In genomic region chr2:233473386-233473791, GRCh38 we compare ENCODE assay signal across 24 cellular contexts.
A peak's percentile ranks its signal among the peaks of the same experiment; 100 is the strongest.
DNase-seq lines count a peak whose midpoint lies in the region; ATAC-seq and TF ChIP-seq lines count a peak whose summit lies in the region.
"Had no signal": no experiment of that assay in that cellular context is flagged by ENCODE, and none has a peak within 500 bp of the region (broad histone marks: within the 10 kb centered on the region; RNA-seq: fewer than 3 reads in every experiment).

No MANE protein-coding gene starts in this region.

- DNase-seq in cardiac septum (ENCODE audit: low spot score) = peak; percentile 74
- DNase-seq in heart right ventricle = no peak
- no peak for DNase-seq in RWPE1 (ENCODE audit: low spot score)
- DNase-seq in mesenteric fat pad (ENCODE audit: low spot score) = peak; percentile 82
- DNase-seq in tibial artery = peak in 1 of 2 donors; percentile 64
- DNase-seq in DMS153 treated with DMSO at 0.1 percent for 48 hours (lab: John Stamatoyannopoulos, UW; ENCODE audit: unreplicated experiment) = no peak
- no peak for DNase-seq in activated CD4-positive, alpha-beta memory T cell treated with anti-CD3 and anti-CD28 coated beads, Interleukin-2, amount 10 ng/mL, durations not matched to agents 7 days and 5 days
- DNase-seq: activated CD4-positive, alpha-beta T cell treated with anti-CD3 and anti-CD28 coated beads for 36 hours; body of pancreas; foreskin melanocyte; hypothalamus; NCI-H1092 treated with DMSO at 0.1 percent for 48 hours; NCI-H187 treated with DMSO at 0.1 percent for 48 hours; NCI-H524 treated with DMSO at 0.1 percent for 48 hours; stimulated activated CD8-positive, alpha-beta memory T cell treated with anti-CD3 and anti-CD28 coated beads, Interleukin-4, amount 100 ng/mL, for 48 hours; substantia nigra had no signal

- intact Hi-C loops in cardiac septum (cut with DNase I) (no loop called here), heart right ventricle (cut with DNase I) (no loop called here), tibial artery (cut with DNase I; ENCODE audit: low total_unique reads) (no loop called here)

- POLR2A ChIA-PET in RWPE1 (lab: Yijun Ruan, JAX; ENCODE audit: low non-redundant PET) = no interaction called here
- POLR2A ChIA-PET in activated CD4-positive, alpha-beta memory T cell treated with anti-CD3 and anti-CD28 coated beads, Interleukin-2, amount 10 ng/mL, durations not matched to agents 7 days and 5 days (lab: Charles Lee) = no interaction called here

- H3K27me3 Mint-ChIP-seq in activated CD4-positive, alpha-beta memory T cell treated with anti-CD3 and anti-CD28 coated beads, Interleukin-2, amount 10 ng/mL, durations not matched to agents 7 days and 5 days = no peaks in the 10 kb centered on the region
- H3K27me3 Mint-ChIP-seq: activated CD4-positive, alpha-beta T cell treated with anti-CD3 and anti-CD28 coated beads for 36 hours; progenitor cell of endocrine pancreas; T-cell had no signal

- no peak overlapping the region for H3K27ac Mint-ChIP-seq in activated CD4-positive, alpha-beta memory T cell treated with anti-CD3 and anti-CD28 coated beads, Interleukin-2, amount 10 ng/mL, durations not matched to agents 7 days and 5 days
- H3K27ac Mint-ChIP-seq: activated CD4-positive, alpha-beta T cell treated with anti-CD3 and anti-CD28 coated beads for 36 hours; progenitor cell of endocrine pancreas; T-cell had no signal

- CTCF ChIA-PET in RWPE1 (lab: Yijun Ruan, JAX) = interaction anchor here (0.6 kb wide), 1 partner anchor 394 kb away, joined by 3 read pairs; no protein-coding TSS in a partner anchor
- CTCF ChIA-PET in activated CD4-positive, alpha-beta memory T cell treated with anti-CD3 and anti-CD28 coated beads, Interleukin-2, amount 10 ng/mL, durations not matched to agents 7 days and 5 days (lab: Charles Lee) = no interaction called here

- H3K4me1 Mint-ChIP-seq in activated CD4-positive, alpha-beta memory T cell treated with anti-CD3 and anti-CD28 coated beads, Interleukin-2, amount 10 ng/mL, durations not matched to agents 7 days and 5 days = no peaks in the 10 kb centered on the region
- H3K4me1 Mint-ChIP-seq: activated CD4-positive, alpha-beta T cell treated with anti-CD3 and anti-CD28 coated beads for 36 hours; T-cell had no signal

- H3K9me3 Mint-ChIP-seq in activated CD4-positive, alpha-beta memory T cell treated with anti-CD3 and anti-CD28 coated beads, Interleukin-2, amount 10 ng/mL, durations not matched to agents 7 days and 5 days = no peaks in the 10 kb centered on the region

- ATAC-seq in heart right ventricle = no peak
- ATAC-seq in GM18511 (IDR thresholded peaks at IDR 0.05; ENCODE audit: unreplicated experiment) = no peak
- ATAC-seq: activated CD4-positive, alpha-beta T cell treated with anti-CD3 and anti-CD28 coated beads for 36 hours; body of pancreas; GM12878; Panc1; T-cell had no signal

- no peaks in the 10 kb centered on the region for H3K27me3 ChIP-seq in heart right ventricle
- no peaks in the 10 kb centered on the region for H3K27me3 ChIP-seq in tibial artery
- H3K27me3 ChIP-seq: body of pancreas, esophagus muscularis mucosa, SJSA1 had no signal

- no peak overlapping the region for H3K4me3 Mint-ChIP-seq in activated CD4-positive, alpha-beta memory T cell treated with anti-CD3 and anti-CD28 coated beads, Interleukin-2, amount 10 ng/mL, durations not matched to agents 7 days and 5 days
- H3K4me3 Mint-ChIP-seq: activated CD4-positive, alpha-beta T cell treated with anti-CD3 and anti-CD28 coated beads for 36 hours; T-cell had no signal

- WGBS in heart right ventricle, 2 donors = 94 to 96% methylated on average over 19 of the region's 19 CpGs

- H3K9me3 ChIP-seq in heart right ventricle (peaks cover 0 to 6% (median 0%) of the 10 kb centered on the region in 11 donors), tibial artery (no peaks in the 10 kb centered on the region)
- H3K9me3 ChIP-seq: body of pancreas, esophagus muscularis mucosa, SJSA1 had no signal

- H3K27ac ChIP-seq in heart right ventricle = peak overlapping the region in 2 of 10 donors; percentile 70 to 80
- H3K27ac ChIP-seq in RWPE1 = peak overlapping the region; percentile 39
- peak overlapping the region; percentile 75 to 78 for H3K27ac ChIP-seq in tibial artery
- H3K27ac ChIP-seq: body of pancreas, C4-2B, SJSA1 had no signal

- H3K36me3 ChIP-seq in heart right ventricle = peaks cover 0 to 76% (median 31%) of the 10 kb centered on the region in 9 donors
- peaks cover 31 to 68% (median 51%) of the 10 kb centered on the region in 3 donors for H3K36me3 ChIP-seq in tibial artery

- no peak for TF ChIP-seq CTCF in heart right ventricle (IDR thresholded peaks at IDR 0.05)
- no peak for TF ChIP-seq CTCF in RWPE1 (conservative IDR thresholded peaks at IDR 0.05; ENCODE audit: low read depth)
- no peak for TF ChIP-seq CTCF in tibial artery (IDR thresholded peaks at IDR 0.05)

- peaks cover 33% of the 10 kb centered on the region for H3K36me3 Mint-ChIP-seq in activated CD4-positive, alpha-beta memory T cell treated with anti-CD3 and anti-CD28 coated beads, Interleukin-2, amount 10 ng/mL, durations not matched to agents 7 days and 5 days (ENCODE audit: low read depth)

- H3K4me1 ChIP-seq in heart right ventricle = peaks cover 11 to 35% (median 18%) of the 10 kb centered on the region in 9 donors
- peaks cover 0 to 40% (median 26%) of the 10 kb centered on the region in 4 donors for H3K4me1 ChIP-seq in tibial artery
- H3K4me1 ChIP-seq: body of pancreas, SJSA1 had no signal

- H3K4me3 ChIP-seq in heart right ventricle (no peak overlapping the region), tibial artery (no peak overlapping the region)
- H3K4me3 ChIP-seq: body of pancreas, esophagus muscularis mucosa, GM12878, SJSA1 had no signal

Comparison
In these comparisons a context has a peak if more than half of its experiments do, and no peak if none do; other contexts are left out.
1. DNase-seq: peak in cardiac septum (single experiment) and mesenteric fat pad (single experiment); none in heart right ventricle (0 of 2), RWPE1 (single experiment), DMS153 treated with DMSO at 0.1 percent for 48 hours (single experiment) and activated CD4-positive, alpha-beta memory T cell treated with anti-CD3 and anti-CD28 coated beads, Interleukin-2, amount 10 ng/mL, durations not matched to agents 7 days and 5 days (single experiment).